ENCODE assay signal across 14 cellular contexts in the genomic region with DNA sequence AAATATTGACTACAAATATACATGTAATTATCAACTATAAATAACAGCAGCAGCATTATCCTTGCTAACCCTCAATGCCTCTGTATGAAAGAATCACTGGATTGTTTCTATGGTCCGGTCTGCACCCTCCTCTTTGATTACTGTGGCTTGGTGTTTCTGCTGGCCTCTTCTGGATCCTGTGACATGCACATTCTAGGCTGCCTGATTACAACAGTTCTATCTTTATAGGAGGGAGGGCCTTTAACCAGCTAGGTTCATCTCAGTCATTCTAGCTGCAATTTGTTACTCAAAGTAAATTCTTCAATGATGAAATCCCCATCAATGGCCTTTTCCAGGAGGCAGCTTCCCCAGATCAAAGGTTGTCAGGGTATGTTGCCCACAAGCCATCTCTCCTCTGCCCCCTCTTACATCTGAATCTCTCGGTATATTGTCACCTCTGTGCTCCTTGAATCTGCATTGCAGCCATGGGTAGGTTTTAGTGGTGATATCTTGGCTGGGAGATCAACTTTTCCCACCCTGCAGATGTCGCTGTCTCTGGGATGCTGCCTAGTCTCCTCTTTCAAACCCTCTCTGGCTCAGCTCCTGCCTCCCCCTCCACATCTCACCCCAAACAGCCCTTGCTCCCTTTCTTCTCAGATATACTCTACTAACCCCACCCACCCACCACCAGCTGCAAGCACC.
DNase-seq lines count a peak whose midpoint lies in the region; ATAC-seq, FAIRE-seq and TF ChIP-seq lines count a peak whose summit lies in the region.
"Had no signal": no experiment of that assay in that cellular context is flagged by ENCODE, and none has a peak within 500 bp of the region (broad histone marks: within the 10 kb centered on the region; RNA-seq: fewer than 3 reads in every experiment).

No MANE protein-coding gene starts in this region.

- peak overlapping the region in 1 of 7 donors; percentile 41 for H3K27ac Mint-ChIP-seq in CD14-positive monocyte
- H3K27ac Mint-ChIP-seq: activated naive CD8-positive, alpha-beta T cell treated with anti-CD3 and anti-CD28 coated beads, Interleukin-2, amount 10 ng/mL, durations not matched to agents 7 days and 5 days; T-helper 2 cell treated with Interferon-gamma antibody and Interleukin-4, amounts not matched to agents 5 μg/mL and 100 μg/mL, for 36 hours had no signal

- no peak overlapping the region for H2AK5ac ChIP-seq in H1 (ENCODE audit: low read depth, low read length)

- no peak overlapping the region for H3K4ac ChIP-seq in H1 (replicated peaks; ENCODE audit: insufficient read length, low read depth, low read length)

- no peak overlapping the region for H4K91ac ChIP-seq in H1 (replicated peaks; ENCODE audit: insufficient read length, low read length)

- H4K20me1 ChIP-seq in H1 (replicated peaks in 1 of 2; ENCODE audit: control insufficient read depth in 1 of 2, insufficient read depth in 2 of 2, low read length in 2 of 2), result no peaks in the 10 kb centered on the region

- peak; percentile 98 for FAIRE-seq in H1 (lab: Jason Lieb, UNC)

- peak overlapping the region in 1 of 2 experiments; percentile 50; a peak in 1 of 4 replicates for H3K4me2 ChIP-seq in H1 (ENCODE audit: insufficient read depth in 1 of 2, low read depth in 2 of 2, low read length in 2 of 2)

- peaks cover 0 to 6% (median 2%) of the 10 kb centered on the region in 4 experiments; a peak in 2 of 7 replicates for H3K4me1 ChIP-seq in H1 (replicated peaks in 1 of 4; ENCODE audit: control insufficient read depth in 3 of 4, insufficient read depth in 4 of 4, low read length in 3 of 4)
- H3K4me1 ChIP-seq in liver (ENCODE audit: control insufficient read depth in 4 of 4, insufficient read depth in 4 of 4, low read length in 3 of 4), result peaks cover 0 to 8% (median 6%) of the 10 kb centered on the region in 4 donors
- no peaks in the 10 kb centered on the region for H3K4me1 ChIP-seq in body of pancreas
- H3K4me1 ChIP-seq: left lung had no signal

- TF ChIP-seq RAD21 in H1 (IDR thresholded peaks at IDR 0.05 in 1 of 2, conservative IDR thresholded peaks at IDR 0.05 in 1 of 2; ENCODE audit: low read depth in 2 of 2, low read length in 2 of 2) (peak; percentile 50 to 55), liver (IDR thresholded peaks at IDR 0.05) (peak in 1 of 2 donors; percentile 16)

- H3K9ac ChIP-seq in H1 (replicated peaks in 1 of 4; ENCODE audit: extremely low read depth in 1 of 4, low read depth in 3 of 4, low read length in 3 of 4), result no peak overlapping the region
- H3K9ac ChIP-seq in liver (ENCODE audit: low read depth in 1 of 2, low read length in 2 of 2), result no peak overlapping the region

- H2BK5ac ChIP-seq in H1 (ENCODE audit: low read depth, low read length), result no peak overlapping the region

- peak; percentile 16 for TF ChIP-seq CTCF in AG09319 (IDR thresholded peaks at IDR 0.05; ENCODE audit: low read depth, low read length)
- peak; percentile 61 to 75 (median 66) for TF ChIP-seq CTCF in H1 (IDR thresholded peaks at IDR 0.05; ENCODE audit: control extremely low read depth in 1 of 3, insufficient read depth in 1 of 3, low read depth in 1 of 3, low read length in 3 of 3)
- TF ChIP-seq CTCF in liver (IDR thresholded peaks at IDR 0.05; ENCODE audit: low read depth, low read length, missing input control), result no peak
- no peak for TF ChIP-seq CTCF in body of pancreas (IDR thresholded peaks at IDR 0.05)
- TF ChIP-seq CTCF in CD14-positive monocyte (IDR thresholded peaks at IDR 0.05), result no peak

- H3K23ac ChIP-seq in H1 (ENCODE audit: insufficient read length), result no peak overlapping the region

- POLR2A ChIA-PET in H1 (lab: Charles Lee; ENCODE audit: partially characterized antibody), result interaction anchor here (0.6 to 1.7 kb wide), 5 partner anchors 9 to 184 kb away, joined by 3 read pairs; partner anchors contain the start of genes AOX1, NIF3L1 and PPIL3

- H2BK20ac ChIP-seq in H1 (ENCODE audit: low read length), result no peak overlapping the region

- H2BK12ac ChIP-seq in H1 (ENCODE audit: low read depth, low read length), result no peak overlapping the region

- H3K27ac ChIP-seq in H1 (ENCODE audit: low read depth, low read length), result no peak overlapping the region
- no peak overlapping the region for H3K27ac ChIP-seq in liver (ENCODE audit: low read depth in 1 of 2, low read length in 2 of 2)
- H3K27ac ChIP-seq in body of pancreas, result no peak overlapping the region
- H3K27ac ChIP-seq: left lung had no signal

- no peaks in the 10 kb centered on the region for H3K36me3 Mint-ChIP-seq in CD14-positive monocyte
- H3K36me3 Mint-ChIP-seq: activated naive CD8-positive, alpha-beta T cell treated with anti-CD3 and anti-CD28 coated beads, Interleukin-2, amount 10 ng/mL, durations not matched to agents 7 days and 5 days had no signal

- intact Hi-C loops in body of pancreas (cut with DNase I) (no loop called here), CD14-positive monocyte (cut with micrococcal nuclease) (loop anchor here in 1 of 2 donors (10.0 kb wide), 1 partner anchor 721 kb away; no protein-coding TSS in a partner anchor)

- H2AFZ ChIP-seq in H1 (ENCODE audit: low read length), result peak overlapping the region; percentile 92

- H3K9me3 ChIP-seq in H1 (ENCODE audit: insufficient read depth in 2 of 2, low read depth in 1 of 2, low read length in 1 of 2) (no peaks in the 10 kb centered on the region), liver (ENCODE audit: control insufficient read depth in 4 of 4, low read length in 3 of 4) (no peaks in the 10 kb centered on the region), body of pancreas (no peaks in the 10 kb centered on the region)
- H3K9me3 ChIP-seq: left lung had no signal

- TF ChIP-seq EP300 in H1 (IDR thresholded peaks at IDR 0.05; ENCODE audit: borderline replicate concordance in 1 of 2, low read depth in 2 of 2, low read length in 2 of 2), result no peak

- no peaks in the 10 kb centered on the region for H3K23me2 ChIP-seq in H1 (ENCODE audit: low read depth, low read length)

- H3K79me2 ChIP-seq in H1 (ENCODE audit: control insufficient read depth in 1 of 2, insufficient read depth in 2 of 2, low read length in 2 of 2), result no peaks in the 10 kb centered on the region

- no peak overlapping the region for H3K56ac ChIP-seq in H1 (replicated peaks; ENCODE audit: insufficient read length, low read depth, low read length)

- H3K14ac ChIP-seq in H1 (ENCODE audit: insufficient read length), result no peak overlapping the region

- no peak for ATAC-seq in body of pancreas
- ATAC-seq: left lung had no signal

- peaks cover 0 to 4% (median 0%) of the 10 kb centered on the region in 3 donors for H3K27me3 Mint-ChIP-seq in CD14-positive monocyte (ENCODE audit: low read depth in 3 of 3)

- H4K8ac ChIP-seq in H1 (ENCODE audit: extremely low read depth, insufficient read depth, low read length), result no peak overlapping the region

- DNase-seq in AG09319 (ENCODE audit: extremely low read depth, low read depth) (no peak), HuH-7 (ENCODE audit: low spot score) (peak; percentile 24), H1 (ENCODE audit: low read depth in 1 of 2, low spot score in 2 of 2) (peak; percentile 31 to 56), NCI-H1092 treated with DMSO at 0.1 percent for 48 hours (lab: John Stamatoyannopoulos, UW) (no peak), body of pancreas (no peak), CD14-positive monocyte (ENCODE audit: low spot score) (no peak)
- DNase-seq in activated CD4-positive, CD25-positive, alpha-beta regulatory T cell (lab: John Stamatoyannopoulos, UW), result no peak
- DNase-seq: activated naive CD8-positive, alpha-beta T cell treated with anti-CD3 and anti-CD28 coated beads, Interleukin-2, amount 10 ng/mL, durations not matched to agents 7 days and 5 days; GF-D8; left lung; NCI-H2081; stimulated activated CD4-positive, alpha-beta T cell treated with anti-CD3 and anti-CD28 coated beads, Interleukin-2, amount 100 ng/mL, for 48 hours had no signal

- no peaks in the 10 kb centered on the region for H3K79me1 ChIP-seq in H1 (ENCODE audit: low read depth, low read length)

- no peaks in the 10 kb centered on the region for H3K36me3 ChIP-seq in H1 (ENCODE audit: control insufficient read depth in 2 of 4, insufficient read depth in 4 of 4, low read length in 3 of 4)
- H3K36me3 ChIP-seq in liver (ENCODE audit: control insufficient read depth in 4 of 4, insufficient read depth in 3 of 4, low read depth in 1 of 4, low read length in 3 of 4), result no peaks in the 10 kb centered on the region
- no peaks in the 10 kb centered on the region for H3K36me3 ChIP-seq in body of pancreas (replicated peaks in 1 of 2; ENCODE audit: insufficient read depth in 1 of 2, low read depth in 2 of 2)
- H3K36me3 ChIP-seq: left lung had no signal

- H3K27me3 ChIP-seq in H1 (replicated peaks in 1 of 4; ENCODE audit: control insufficient read depth in 3 of 4, extremely low read depth in 1 of 4, insufficient read depth in 3 of 4, low read length in 3 of 4) (no peaks in the 10 kb centered on the region), liver (ENCODE audit: control insufficient read depth in 4 of 4, insufficient read depth in 4 of 4, low read length in 3 of 4) (no peaks in the 10 kb centered on the region), body of pancreas (no peaks in the 10 kb centered on the region)

- H3K9me3 Mint-ChIP-seq in CD14-positive monocyte, result no peaks in the 10 kb centered on the region
- H3K9me3 Mint-ChIP-seq: activated naive CD8-positive, alpha-beta T cell treated with anti-CD3 and anti-CD28 coated beads, Interleukin-2, amount 10 ng/mL, durations not matched to agents 7 days and 5 days; T-helper 2 cell treated with Interferon-gamma antibody and Interleukin-4, amounts not matched to agents 5 μg/mL and 100 μg/mL, for 36 hours had no signal

- CTCF ChIA-PET in H1 (lab: Charles Lee; ENCODE audit: partially characterized antibody), result interaction anchor here (0.6 to 5.3 kb wide), 38 partner anchors 7 to 732 kb away, joined by 3 to 54 read pairs (median 4); partner anchors contain the start of gene AOX1

- no peak overlapping the region for H3K4me3 Mint-ChIP-seq in CD14-positive monocyte
- H3K4me3 Mint-ChIP-seq: activated naive CD8-positive, alpha-beta T cell treated with anti-CD3 and anti-CD28 coated beads, Interleukin-2, amount 10 ng/mL, durations not matched to agents 7 days and 5 days; T-helper 2 cell treated with Interferon-gamma antibody and Interleukin-4, amounts not matched to agents 5 μg/mL and 100 μg/mL, for 36 hours had no signal

- TF ChIP-seq POLR2A in H1 (IDR thresholded peaks at IDR 0.05; ENCODE audit: control extremely low read depth in 1 of 2, low read depth in 2 of 2, low read length in 2 of 2) (no peak), body of pancreas (IDR thresholded peaks at IDR 0.05) (no peak)

- H4K5ac ChIP-seq in H1 (ENCODE audit: insufficient read length, low read depth, low read length), result no peak overlapping the region

- 53% methylated on average over 3 of the region's 3 CpGs; no CpG with 5 or more reads in 1 of the 2 experiments for WGBS in H1 (ENCODE audit: extremely low coverage in 1 of 2, insufficient coverage in 1 of 2, insufficient read length in 1 of 2, insufficient replicate concordance in 2 of 2, low coverage in 1 of 2, low lambda C conversion rate in 2 of 2, missing lambda C conversion rate in 1 of 2), 2 experiments
- WGBS in liver, result 62% methylated on average over 3 of the region's 3 CpGs
- 61 to 69% methylated on average over 3 of the region's 3 CpGs for whole genome bisulfite sequencing in body of pancreas, 2 donors

- H2BK15ac ChIP-seq in H1 (ENCODE audit: low read length), result no peak overlapping the region; the same call in 1 of the 2 replicates

- peaks cover 2% of the 10 kb centered on the region for H3K4me1 Mint-ChIP-seq in CD14-positive monocyte

- no peak overlapping the region for H2BK120ac ChIP-seq in H1 (replicated peaks; ENCODE audit: low read depth, low read length)

- H3K4me3 ChIP-seq in H1 (ENCODE audit: extremely low read depth in 1 of 4, insufficient read depth in 2 of 4, low read depth in 3 of 4, low read length in 4 of 4) (no peak overlapping the region), liver (ENCODE audit: low read depth in 1 of 3, low read length in 3 of 3) (no peak overlapping the region), body of pancreas (no peak overlapping the region)
- H3K4me3 ChIP-seq: left lung had no signal

- H3K18ac ChIP-seq in H1 (ENCODE audit: extremely low read depth, low read length), result no peak overlapping the region

Comparison
In these comparisons a context has a peak if more than half of its experiments do, and no peak if none do; other contexts are left out.
1. DNase-seq: peak in HuH-7 (single experiment) and H1 (2 of 2); none in AG09319 (single experiment), NCI-H1092 treated with DMSO at 0.1 percent for 48 hours (single experiment), body of pancreas (0 of 4), CD14-positive monocyte (single experiment) and activated CD4-positive, CD25-positive, alpha-beta regulatory T cell (0 of 4).
2. CTCF ChIP-seq: peak in AG09319 (single experiment) and H1 (3 of 3); none in liver (single experiment), body of pancreas (0 of 7) and CD14-positive monocyte (single experiment).